In genomic region chr10:7984325-7984724, GRCh38 we compare ENCODE assay signal across 23 cellular contexts.
"Had no signal": no experiment of that assay in that cellular context is flagged by ENCODE, and none has a peak within 500 bp of the region (broad histone marks: within the 10 kb centered on the region; RNA-seq: fewer than 3 reads in every experiment).

No MANE protein-coding gene starts in this region.

- H3K27ac Mint-ChIP-seq: dendritic cell treated with granulocyte-macrophage colony-stimulating factor and Interleukin-4, amounts not matched to agents 40 ng/mL and 50 ng/mL, for 4 days; endodermal cell; mesothelial cell of epicardium; naive B cell; naive thymus-derived CD8-positive, alpha-beta T cell had no signal

- H3K4me3 Mint-ChIP-seq: dendritic cell treated with granulocyte-macrophage colony-stimulating factor and Interleukin-4, amounts not matched to agents 40 ng/mL and 50 ng/mL, for 4 days; effector memory CD8-positive, alpha-beta T cell; endodermal cell; mesothelial cell of epicardium; naive B cell; naive thymus-derived CD8-positive, alpha-beta T cell had no signal

- H3K27me3 ChIP-seq: esophagus squamous epithelium, gastrocnemius medialis, heart right ventricle, left lung had no signal

- ATAC-seq: effector memory CD8-positive, alpha-beta T cell; esophagus mucosa; gastrocnemius medialis; heart right ventricle; left cardiac atrium; left lung; left ventricle myocardium superior; lower lobe of right lung; mucosa of descending colon; naive thymus-derived CD8-positive, alpha-beta T cell had no signal

- H3K27ac ChIP-seq: epithelial cell of prostate, esophagus squamous epithelium, gastrocnemius medialis, heart right ventricle, left lung, lower lobe of right lung had no signal

- H3K27me3 Mint-ChIP-seq: dendritic cell treated with granulocyte-macrophage colony-stimulating factor and Interleukin-4, amounts not matched to agents 40 ng/mL and 50 ng/mL, for 4 days; effector memory CD8-positive, alpha-beta T cell; naive B cell; naive thymus-derived CD8-positive, alpha-beta T cell had no signal

- H3K9me3 Mint-ChIP-seq: dendritic cell treated with granulocyte-macrophage colony-stimulating factor and Interleukin-4, amounts not matched to agents 40 ng/mL and 50 ng/mL, for 4 days; effector memory CD8-positive, alpha-beta T cell; endodermal cell; mesothelial cell of epicardium; naive B cell; naive thymus-derived CD8-positive, alpha-beta T cell had no signal

- DNase-seq: cortex of kidney; effector CD8-positive, alpha-beta T cell; effector memory CD8-positive, alpha-beta T cell; endodermal cell; esophagus squamous epithelium; foreskin fibroblast; foreskin melanocyte; gastrocnemius medialis; glutamatergic neuron; head of caudate nucleus; heart right ventricle; hippocampal formation; left cardiac atrium; left lung; left ventricle myocardium superior; lower lobe of right lung; mucosa of descending colon; naive B cell; naive thymus-derived CD8-positive, alpha-beta T cell had no signal

- H3K9me3 ChIP-seq: esophagus squamous epithelium, gastrocnemius medialis, heart right ventricle, left lung, lower lobe of right lung, mucosa of descending colon had no signal
